In genomic region chr20:63589261-63590217, GRCh38 we compare ENCODE assay signal across 26 cellular contexts. TPM values are rescaled to one million over a fixed set of nuclear protein-coding genes. Genes with fewer than 3 reads are reported as not detected.
DNase-seq lines count a peak whose midpoint lies in the region; ATAC-seq and TF ChIP-seq lines count a peak whose summit lies in the region.
"Had no signal": no experiment of that assay in that cellular context is flagged by ENCODE, and none has a peak within 500 bp of the region (broad histone marks: within the 10 kb centered on the region; RNA-seq: fewer than 3 reads in every experiment).

No MANE protein-coding gene starts in this region.

- no TSS peak for BruUV-seq in MCF 10A (replicated peaks; lab: Mats Ljungman, UMichigan)

- no peak for ATAC-seq in central memory CD8-positive, alpha-beta T cell (replicated peaks; ENCODE audit: extremely low read depth, poor library complexity, severe bottlenecking)
- no peak for ATAC-seq in GM18519 (IDR thresholded peaks at IDR 0.05; ENCODE audit: low FRiP score, unreplicated experiment)
- ATAC-seq: natural killer cell had no signal

- H3K4me1 ChIP-seq in breast epithelium (no peaks in the 10 kb centered on the region), prostate gland (replicated peaks) (no peaks in the 10 kb centered on the region)
- H3K4me1 ChIP-seq: colonic mucosa, HAP-1, transverse colon had no signal

- no peaks in the 10 kb centered on the region for H3K27me3 Mint-ChIP-seq in MCF 10A (ENCODE audit: insufficient read depth, unreplicated experiment)
- H3K27me3 Mint-ChIP-seq in central memory CD8-positive, alpha-beta T cell: no peaks in the 10 kb centered on the region
- H3K27me3 Mint-ChIP-seq: activated CD4-positive, alpha-beta memory T cell treated with anti-CD3 and anti-CD28 coated beads, Interleukin-2, amount 10 ng/mL, durations not matched to agents 7 days and 5 days had no signal

- H3K9me3 ChIP-seq in breast epithelium: no peaks in the 10 kb centered on the region
- no peaks in the 10 kb centered on the region for H3K9me3 ChIP-seq in prostate gland
- H3K9me3 ChIP-seq: colonic mucosa, HAP-1, sigmoid colon, transverse colon had no signal

- H3K27ac ChIP-seq in breast epithelium (peak overlapping the region; percentile 45 to 75), prostate gland (peak overlapping the region; percentile 41 to 80)
- H3K27ac ChIP-seq: brain microvascular endothelial cell, colonic mucosa, HL-60, sigmoid colon, transverse colon had no signal

- no peaks in the 10 kb centered on the region for H3K9me3 Mint-ChIP-seq in MCF 10A (ENCODE audit: unreplicated experiment)
- no peaks in the 10 kb centered on the region for H3K9me3 Mint-ChIP-seq in central memory CD8-positive, alpha-beta T cell
- H3K9me3 Mint-ChIP-seq: activated CD4-positive, alpha-beta memory T cell treated with anti-CD3 and anti-CD28 coated beads, Interleukin-2, amount 10 ng/mL, durations not matched to agents 7 days and 5 days; natural killer cell had no signal

- no peak overlapping the region for H3K4me3 Mint-ChIP-seq in MCF 10A (ENCODE audit: unreplicated experiment)
- no peak overlapping the region for H3K4me3 Mint-ChIP-seq in central memory CD8-positive, alpha-beta T cell
- H3K4me3 Mint-ChIP-seq: activated CD4-positive, alpha-beta memory T cell treated with anti-CD3 and anti-CD28 coated beads, Interleukin-2, amount 10 ng/mL, durations not matched to agents 7 days and 5 days; natural killer cell had no signal

- intact Hi-C loops in breast epithelium (cut with DNase I; ENCODE audit: low total_unique reads) (no loop called here), MCF 10A (cut with micrococcal nuclease) (no loop called here), prostate gland (cut with DNase I) (no loop called here)

- no peaks in the 10 kb centered on the region for H3K4me1 Mint-ChIP-seq in MCF 10A (ENCODE audit: insufficient read depth, unreplicated experiment)
- no peaks in the 10 kb centered on the region for H3K4me1 Mint-ChIP-seq in central memory CD8-positive, alpha-beta T cell
- H3K4me1 Mint-ChIP-seq: activated CD4-positive, alpha-beta memory T cell treated with anti-CD3 and anti-CD28 coated beads, Interleukin-2, amount 10 ng/mL, durations not matched to agents 7 days and 5 days; natural killer cell had no signal

- H3K4me3 ChIP-seq in breast epithelium (peak overlapping the region in 1 of 3 donors; percentile 41), prostate gland (no peak overlapping the region)
- H3K4me3 ChIP-seq: colonic mucosa, HAP-1, sigmoid colon, transverse colon had no signal

- TF ChIP-seq POLR2A in breast epithelium (IDR thresholded peaks at IDR 0.05) (no peak), prostate gland (IDR thresholded peaks at IDR 0.05) (no peak)

- H3K27me3 ChIP-seq in breast epithelium (no peaks in the 10 kb centered on the region), prostate gland (replicated peaks; ENCODE audit: insufficient read depth) (no peaks in the 10 kb centered on the region)
- H3K27me3 ChIP-seq: brain microvascular endothelial cell, colonic mucosa, sigmoid colon, transverse colon had no signal

- CTCF ChIA-PET in MCF 10A (lab: Yijun Ruan, JAX): no interaction called here

- no peaks in the 10 kb centered on the region for H3K36me3 ChIP-seq in breast epithelium
- peaks cover 0 to 9% of the 10 kb centered on the region in 2 donors for H3K36me3 ChIP-seq in prostate gland
- H3K36me3 ChIP-seq: colonic mucosa had no signal

- POLR2A ChIA-PET in MCF 10A (lab: Yijun Ruan, JAX): no interaction called here

- DNase-seq in breast epithelium (ENCODE audit: low spot score in 2 of 2): no peak
- DNase-seq in MCF 10A (ENCODE audit: unreplicated experiment): no peak
- DNase-seq in central memory CD8-positive, alpha-beta T cell (ENCODE audit: low spot score in 2 of 2): no peak
- DNase-seq in prostate gland (ENCODE audit: low spot score): no peak
- DNase-seq in occipital lobe (lab: John Stamatoyannopoulos, UW): no peak
- DNase-seq: 8988T; activated CD4-positive, alpha-beta memory T cell treated with anti-CD3 and anti-CD28 coated beads, Interleukin-2, amount 10 ng/mL, durations not matched to agents 7 days and 5 days; activated CD4-positive, CD25-positive, alpha-beta regulatory T cell; activated gamma-delta T cell treated with Interleukin-2 at 50 U/mL for 16 hours; brain microvascular endothelial cell; colonic mucosa; glutamatergic neuron; mesenchymal stem cell; natural killer cell; NCI-H146; NCI-H526; sigmoid colon; stimulated activated CD4-positive, alpha-beta T cell treated with anti-CD3 and anti-CD28 coated beads, Interleukin-15, amount 100 ng/mL, for 24 hours; stimulated activated CD8-positive, alpha-beta memory T cell treated with anti-CD3 and anti-CD28 coated beads, Interleukin-4, amount 100 ng/mL, for 48 hours; T1000; transverse colon had no signal

- H3K36me3 Mint-ChIP-seq in MCF 10A (ENCODE audit: insufficient read depth, unreplicated experiment): peaks cover 31% of the 10 kb centered on the region
- H3K36me3 Mint-ChIP-seq in central memory CD8-positive, alpha-beta T cell (ENCODE audit: insufficient read depth): peaks cover 17% of the 10 kb centered on the region
- H3K36me3 Mint-ChIP-seq: natural killer cell had no signal

- 86% methylated on average over 38 of the region's 38 CpGs for WGBS in prostate gland

- no peak for TF ChIP-seq CTCF in breast epithelium (IDR thresholded peaks at IDR 0.05)
- no peak for TF ChIP-seq CTCF in MCF 10A (IDR thresholded peaks at IDR 0.05; ENCODE audit: unreplicated experiment)
- no peak for TF ChIP-seq CTCF in prostate gland (IDR thresholded peaks at IDR 0.05)

- H3K27ac Mint-ChIP-seq in MCF 10A (ENCODE audit: low read depth, unreplicated experiment): no peak overlapping the region
- peak overlapping the region; percentile 51 for H3K27ac Mint-ChIP-seq in central memory CD8-positive, alpha-beta T cell (ENCODE audit: low read depth)
- H3K27ac Mint-ChIP-seq: activated CD4-positive, alpha-beta memory T cell treated with anti-CD3 and anti-CD28 coated beads, Interleukin-2, amount 10 ng/mL, durations not matched to agents 7 days and 5 days; natural killer cell had no signal

RNA-seq across cellular contexts. Expression of gene HELZ2, which starts 15.5 kb away (rescaled TPM):
- total RNA-seq in breast epithelium (10 to 100 TPM in 2 of 3 donors, 1 to 10 TPM in 1; 9.9 to 22.6 (median 20.3) TPM), MCF 10A (2022) (18.1 and 24.7 TPM in 2 replicates), prostate gland (10 to 100 TPM; 37.1 to 46.1 TPM), occipital lobe (7.2 TPM)

RNA-seq across cellular contexts. Expression of gene FNDC11, which starts 35.6 kb away (rescaled TPM):
- under 1 TPM; 0.29 to 0.33 (median 0.32) TPM for total RNA-seq in breast epithelium
- 2.4 and 3.9 TPM in 2 replicates for total RNA-seq in MCF 10A (2022)
- total RNA-seq in prostate gland: 10 to 100 TPM in 1 of 2 donors, 1 to 10 TPM in 1; 1.8 to 12.1 TPM
- total RNA-seq in occipital lobe: 4.1 TPM
- total RNA-seq: M059J, transverse colon had no signal

RNA-seq across cellular contexts. Expression of gene GMEB2, which starts 37.4 kb away (rescaled TPM):
- total RNA-seq in breast epithelium (10 to 100 TPM in 2 of 3 donors, 1 to 10 TPM in 1; 6.6 to 11.0 (median 10.2) TPM), MCF 10A (2022) (14.9 and 19.6 TPM in 2 replicates), prostate gland (10 to 100 TPM; 18.4 to 27.9 TPM), occipital lobe (6.9 TPM)

RNA-seq across cellular contexts. Expression of gene SRMS, which starts 42.0 kb away (rescaled TPM):
- total RNA-seq in breast epithelium (under 1 TPM in 2 of 3 donors, not detected in 1; 0.59 to 0.66 TPM), MCF 10A (2022) (0.81 and 1.4 TPM in 2 replicates), prostate gland (1 to 10 TPM in 1 of 2 donors, under 1 TPM in 1; 0.34 to 1.6 TPM), occipital lobe (not detected)
- total RNA-seq: activated CD4-positive, alpha-beta memory T cell treated with anti-CD3 and anti-CD28 coated beads, Interleukin-2, amount 10 ng/mL, durations not matched to agents 7 days and 5 days; M059J; posterior vena cava; sigmoid colon had no signal

RNA-seq across cellular contexts. Expression of gene PTK6, which starts 52.4 kb away (rescaled TPM):
- 1 to 10 TPM in 1 of 3 donors, under 1 TPM in 2; 0.16 to 2.3 (median 0.88) TPM for total RNA-seq in breast epithelium
- 3.8 and 4.4 TPM in 2 replicates for total RNA-seq in MCF 10A (2022)
- 1 to 10 TPM in 1 of 2 donors, under 1 TPM in 1; 0.77 to 1.1 TPM for total RNA-seq in prostate gland
- total RNA-seq in occipital lobe: 0.16 TPM
- total RNA-seq: M059J had no signal
